1 cellular context compared by ENCODE assay signal in genomic region chr18:13207274-13207673, GRCh38.
TF ChIP-seq lines count a peak whose summit lies in the region.

No MANE protein-coding gene starts in this region.

TF ChIP-seq in GM23338, 12 proteins besides CTCF, POLR2A, EP300 and RAD21 (continued from another document):
- TF ChIP-seq REST (IDR thresholded peaks at IDR 0.05; ENCODE audit: unreplicated experiment) (no peak), ETS1 (IDR thresholded peaks at IDR 0.05) (no peak), CREB1 (CRISPR knock-in tag; IDR thresholded peaks at IDR 0.05; ENCODE audit: low read depth) (no peak), ZNF331 (CRISPR knock-in tag; IDR thresholded peaks at IDR 0.05; ENCODE audit: low read depth) (no peak), POLR2AphosphoS5 (IDR thresholded peaks at IDR 0.05; ENCODE audit: low read depth) (no peak), ZNF462 (CRISPR knock-in tag; IDR thresholded peaks at IDR 0.05) (no peak)
